ENCODE assay signal across 16 cellular contexts in the genomic region with DNA sequence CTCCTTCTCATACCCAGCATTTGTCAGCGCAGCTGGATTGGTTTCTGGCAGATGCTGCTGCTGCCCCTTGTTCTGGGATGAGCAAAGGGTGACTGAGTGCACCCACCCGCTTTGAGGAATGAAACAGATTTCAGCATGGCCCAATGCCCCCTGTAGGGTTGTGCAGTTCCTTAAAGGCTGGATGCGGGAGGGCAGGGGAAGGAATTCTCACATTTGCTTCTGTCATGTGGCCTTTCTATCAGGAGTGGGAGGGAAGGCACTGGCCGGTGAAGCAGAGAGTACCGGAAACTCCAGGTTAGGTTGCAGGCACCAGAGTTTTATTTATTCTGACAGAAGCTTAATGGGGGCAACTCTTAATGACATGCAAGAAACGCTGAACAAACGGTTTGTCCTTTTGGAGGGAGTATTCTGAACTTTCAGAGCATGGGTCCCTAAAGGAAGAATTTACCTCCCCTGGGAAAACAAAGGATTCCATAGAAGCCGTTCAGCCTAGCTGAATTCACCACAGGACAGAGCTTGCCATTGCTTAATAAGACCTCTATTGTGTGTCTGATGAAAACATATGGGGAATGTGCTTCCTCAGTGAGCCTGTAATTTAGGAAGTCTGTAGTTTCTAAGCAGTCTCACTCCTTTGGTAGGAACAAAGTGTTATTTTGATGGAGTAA. TPM values are rescaled to one million over a fixed set of nuclear protein-coding genes. Genes with fewer than 3 reads are reported as not detected.
DNase-seq lines count a peak whose midpoint lies in the region; ATAC-seq lines count a peak whose summit lies in the region.
"Had no signal": no experiment of that assay in that cellular context is flagged by ENCODE, and none has a peak within 500 bp of the region (broad histone marks: within the 10 kb centered on the region; RNA-seq: fewer than 3 reads in every experiment).

No MANE protein-coding gene starts in this region.

- H3K9me3 ChIP-seq in HUES64 (ENCODE audit: insufficient read depth, low read depth, low read length) (no peaks in the 10 kb centered on the region), ectodermal cell (ENCODE audit: control insufficient read depth, low read length) (no peaks in the 10 kb centered on the region), mucosa of rectum (ENCODE audit: control insufficient read depth in 2 of 2, low read length in 2 of 2) (no peaks in the 10 kb centered on the region)

- CTCF ChIA-PET in activated CD4-positive, alpha-beta memory T cell treated with anti-CD3 and anti-CD28 coated beads, Interleukin-2, amount 10 ng/mL, durations not matched to agents 7 days and 5 days (lab: Charles Lee): no interaction called here

- H3K36me3 Mint-ChIP-seq in activated CD4-positive, alpha-beta memory T cell treated with anti-CD3 and anti-CD28 coated beads, Interleukin-2, amount 10 ng/mL, durations not matched to agents 7 days and 5 days (ENCODE audit: low read depth): no peaks in the 10 kb centered on the region

- H3K4me1 Mint-ChIP-seq in activated CD4-positive, alpha-beta memory T cell treated with anti-CD3 and anti-CD28 coated beads, Interleukin-2, amount 10 ng/mL, durations not matched to agents 7 days and 5 days: no peaks in the 10 kb centered on the region

- H3K4me3 ChIP-seq in HUES64 (ENCODE audit: low read length) (no peak overlapping the region), ectodermal cell (ENCODE audit: insufficient read depth, low read depth, low read length) (no peak overlapping the region), mucosa of rectum (ENCODE audit: low read length in 2 of 2) (no peak overlapping the region)
- H3K4me3 ChIP-seq: cardiac muscle cell had no signal

- H3K27me3 Mint-ChIP-seq in activated CD4-positive, alpha-beta memory T cell treated with anti-CD3 and anti-CD28 coated beads, Interleukin-2, amount 10 ng/mL, durations not matched to agents 7 days and 5 days: no peaks in the 10 kb centered on the region

- H3K4me3 Mint-ChIP-seq in activated CD4-positive, alpha-beta memory T cell treated with anti-CD3 and anti-CD28 coated beads, Interleukin-2, amount 10 ng/mL, durations not matched to agents 7 days and 5 days: no peak overlapping the region

- H3K9ac ChIP-seq in HUES64 (ENCODE audit: low read depth, low read length): no peak overlapping the region
- no peak overlapping the region for H3K9ac ChIP-seq in mucosa of rectum (ENCODE audit: low read depth in 1 of 2, low read length in 2 of 2)
- H3K9ac ChIP-seq: KMS-11 had no signal

- H3K36me3 ChIP-seq in HUES64 (ENCODE audit: insufficient read depth, low read length): no peaks in the 10 kb centered on the region
- no peaks in the 10 kb centered on the region for H3K36me3 ChIP-seq in ectodermal cell (ENCODE audit: control insufficient read depth, insufficient read depth, low read length)
- no peaks in the 10 kb centered on the region for H3K36me3 ChIP-seq in mucosa of rectum (ENCODE audit: control insufficient read depth in 2 of 2, insufficient read depth in 2 of 2, low read length in 2 of 2)
- H3K36me3 ChIP-seq: cardiac muscle cell had no signal

- POLR2A ChIA-PET in activated CD4-positive, alpha-beta memory T cell treated with anti-CD3 and anti-CD28 coated beads, Interleukin-2, amount 10 ng/mL, durations not matched to agents 7 days and 5 days (lab: Charles Lee): no interaction called here

- H3K27ac ChIP-seq in HUES64 (ENCODE audit: low read depth, low read length) (peak overlapping the region; percentile 44; the same call in 1 of the 2 replicates), ectodermal cell (ENCODE audit: insufficient read depth, low read depth, low read length, poor library complexity, severe bottlenecking) (peak overlapping the region; percentile 70), mucosa of rectum (ENCODE audit: low read depth in 2 of 2, low read length in 2 of 2) (peak overlapping the region; percentile 7 to 68), temporal lobe (ENCODE audit: low read depth, low read length) (peak overlapping the region; percentile 88)
- H3K27ac ChIP-seq: cardiac muscle cell, KMS-11 had no signal

- H3K4me1 ChIP-seq in HUES64 (ENCODE audit: insufficient read depth, low read length) (peaks cover 19% of the 10 kb centered on the region), ectodermal cell (ENCODE audit: control insufficient read depth, insufficient read depth, low read length) (peaks cover 27% of the 10 kb centered on the region), mucosa of rectum (ENCODE audit: control insufficient read depth in 2 of 2, insufficient read depth in 2 of 2, low read length in 2 of 2) (peaks cover 30 to 39% of the 10 kb centered on the region in 2 donors)

- DNase-seq in SIG-M5 (lab: John Stamatoyannopoulos, UW): no peak
- DNase-seq in activated CD4-positive, alpha-beta memory T cell treated with anti-CD3 and anti-CD28 coated beads, Interleukin-2, amount 10 ng/mL, durations not matched to agents 7 days and 5 days: no peak
- DNase-seq: activated CD4-positive, alpha-beta T cell treated with anti-CD3 and anti-CD28 coated beads, Interleukin-2, amount 50 U/mL, for 48 hours; activated gamma-delta T cell; NCI-H2081; PC-3 had no signal

- ATAC-seq in GM19452 (IDR thresholded peaks at IDR 0.05; ENCODE audit: unreplicated experiment): no peak
- no peak for ATAC-seq in HG03571 (IDR thresholded peaks at IDR 0.05; ENCODE audit: unreplicated experiment)
- ATAC-seq: PC-3 had no signal

- H3K9me3 Mint-ChIP-seq in activated CD4-positive, alpha-beta memory T cell treated with anti-CD3 and anti-CD28 coated beads, Interleukin-2, amount 10 ng/mL, durations not matched to agents 7 days and 5 days: no peaks in the 10 kb centered on the region

- no peak overlapping the region for H3K27ac Mint-ChIP-seq in activated CD4-positive, alpha-beta memory T cell treated with anti-CD3 and anti-CD28 coated beads, Interleukin-2, amount 10 ng/mL, durations not matched to agents 7 days and 5 days

- WGBS in HUES64: 75% methylated on average over 8 of the region's 8 CpGs
- WGBS in ectodermal cell, 2 experiments: 35 to 36% methylated on average over 8 of the region's 8 CpGs

- H3K27me3 ChIP-seq in HUES64 (ENCODE audit: insufficient read depth, low read length): no peaks in the 10 kb centered on the region
- no peaks in the 10 kb centered on the region for H3K27me3 ChIP-seq in ectodermal cell (ENCODE audit: control insufficient read depth, insufficient read depth, low read length, poor library complexity, severe bottlenecking)
- H3K27me3 ChIP-seq in mucosa of rectum (ENCODE audit: control insufficient read depth in 2 of 2, insufficient read depth in 2 of 2, low read length in 2 of 2): no peaks in the 10 kb centered on the region
- H3K27me3 ChIP-seq: cardiac muscle cell had no signal

RNA-seq across cellular contexts. Expression of gene EQTN, which starts 44.1 kb away (rescaled TPM):
- not detected for polyA plus RNA-seq in HUES64 (2013, experiment 1 of 2)
- 0.63 TPM for polyA plus RNA-seq in HUES64 (2013, experiment 2 of 2)
- 0.57 TPM for polyA plus RNA-seq in ectodermal cell (2013, experiment 1 of 4)
- polyA plus RNA-seq in ectodermal cell (2013, experiment 2 of 4): 0.50 TPM
- polyA plus RNA-seq in ectodermal cell (2013, experiment 3 of 4): 0.53 TPM
- polyA plus RNA-seq in ectodermal cell (2013, experiment 4 of 4): 0.69 TPM
- 1.2 TPM for total RNA-seq in temporal lobe
- not detected for total RNA-seq in activated CD4-positive, alpha-beta memory T cell treated with anti-CD3 and anti-CD28 coated beads, Interleukin-2, amount 10 ng/mL, durations not matched to agents 7 days and 5 days
- total RNA-seq: cardiac muscle cell; PC-3; T-helper 1 cell treated with Interleukin-12 subunit alpha and Interleukin-12 subunit beta and Interleukin-4 antibody, amounts not matched to agents 30 ng/mL and 1 ng/mL, for 36 hours had no signal
- polyA plus RNA-seq: cardiac muscle cell, neural cell had no signal

Comparison
In these comparisons a context has a peak if more than half of its experiments do, and no peak if none do; other contexts are left out.
1. H3K27ac ChIP-seq: peak in every context shown above with its lines; median percentile 88 in temporal lobe; 70 in ectodermal cell; 44 in HUES64; 38 in mucosa of rectum.